Comparison of ENCODE assay signal across 1 cellular context in genomic region chr1:56456426-56457101, GRCh38.
A peak's percentile ranks its signal among the peaks of the same experiment; 100 is the strongest.
TF ChIP-seq lines count a peak whose summit lies in the region.

No MANE protein-coding gene starts in this region.

TF ChIP-seq in HepG2, 621 proteins besides CTCF, POLR2A, EP300 and RAD21 (continued from another document and continues in another):
- TF ChIP-seq STAT6 (CRISPR knock-in tag; IDR thresholded peaks at IDR 0.05; ENCODE audit: borderline replicate concordance) = no peak
- TF ChIP-seq MIER3 (CRISPR knock-in tag; IDR thresholded peaks at IDR 0.05; ENCODE audit: borderline replicate concordance) = no peak
- TF ChIP-seq ZNF569 (CRISPR knock-in tag; IDR thresholded peaks at IDR 0.05; ENCODE audit: borderline replicate concordance) = no peak
- TF ChIP-seq RORA (CRISPR knock-in tag; IDR thresholded peaks at IDR 0.05) = no peak
- no peak for TF ChIP-seq KDM1A (CRISPR knock-in tag; IDR thresholded peaks at IDR 0.05)
- no peak for TF ChIP-seq ZSCAN30 (CRISPR knock-in tag; IDR thresholded peaks at IDR 0.05)
- no peak for TF ChIP-seq ZNF7 (CRISPR knock-in tag; IDR thresholded peaks at IDR 0.05)
- TF ChIP-seq ZNF567 (CRISPR knock-in tag; IDR thresholded peaks at IDR 0.05; ENCODE audit: borderline replicate concordance) = no peak
- TF ChIP-seq NFE2L2 (IDR thresholded peaks at IDR 0.05; ENCODE audit: low read length) = no peak
- peak; percentile 57 for TF ChIP-seq POGZ (CRISPR knock-in tag; IDR thresholded peaks at IDR 0.05)
- no peak for TF ChIP-seq CENPT (CRISPR knock-in tag; IDR thresholded peaks at IDR 0.05; ENCODE audit: low read depth)
- no peak for TF ChIP-seq ZNF232 (CRISPR knock-in tag; IDR thresholded peaks at IDR 0.05; ENCODE audit: borderline replicate concordance)
- no peak for TF ChIP-seq ZNF589 (CRISPR knock-in tag; conservative IDR thresholded peaks at IDR 0.05)
- no peak for TF ChIP-seq IRF2 (CRISPR knock-in tag; IDR thresholded peaks at IDR 0.05)
- no peak for TF ChIP-seq ZNF646 (CRISPR knock-in tag; IDR thresholded peaks at IDR 0.05)
- no peak for TF ChIP-seq ZNF143 (CRISPR knock-in tag; IDR thresholded peaks at IDR 0.05)
- TF ChIP-seq RFXAP (CRISPR knock-in tag; IDR thresholded peaks at IDR 0.05; ENCODE audit: borderline replicate concordance) = no peak
- TF ChIP-seq PBX3 (CRISPR knock-in tag; IDR thresholded peaks at IDR 0.05; ENCODE audit: borderline replicate concordance) = no peak
- TF ChIP-seq, protein P1, sequence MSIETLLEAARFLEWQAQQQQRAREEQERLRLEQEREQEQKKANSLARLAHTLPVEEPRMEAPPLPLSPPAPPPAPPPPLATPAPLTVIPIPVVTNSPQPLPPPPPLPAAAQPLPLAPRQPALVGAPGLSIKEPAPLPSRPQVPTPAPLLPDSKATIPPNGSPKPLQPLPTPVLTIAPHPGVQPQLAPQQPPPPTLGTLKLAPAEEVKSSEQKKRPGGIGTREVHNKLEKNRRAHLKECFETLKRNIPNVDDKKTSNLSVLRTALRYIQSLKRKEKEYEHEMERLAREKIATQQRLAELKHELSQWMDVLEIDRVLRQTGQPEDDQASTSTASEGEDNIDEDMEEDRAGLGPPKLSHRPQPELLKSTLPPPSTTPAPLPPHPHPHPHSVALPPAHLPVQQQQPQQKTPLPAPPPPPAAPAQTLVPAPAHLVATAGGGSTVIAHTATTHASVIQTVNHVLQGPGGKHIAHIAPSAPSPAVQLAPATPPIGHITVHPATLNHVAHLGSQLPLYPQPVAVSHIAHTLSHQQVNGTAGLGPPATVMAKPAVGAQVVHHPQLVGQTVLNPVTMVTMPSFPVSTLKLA (IDR thresholded peaks at IDR 0.05) = no peak
- no peak for TF ChIP-seq RXRA (CRISPR knock-in tag; IDR thresholded peaks at IDR 0.05)
- no peak for TF ChIP-seq MED8 (CRISPR knock-in tag; IDR thresholded peaks at IDR 0.05; ENCODE audit: insufficient replicate concordance)
- peak; percentile 56; the same call in 1 of the 2 replicates for TF ChIP-seq CEBPB (IDR thresholded peaks at IDR 0.05; ENCODE audit: borderline replicate concordance, low read depth, low read length)
- TF ChIP-seq, protein P2, sequence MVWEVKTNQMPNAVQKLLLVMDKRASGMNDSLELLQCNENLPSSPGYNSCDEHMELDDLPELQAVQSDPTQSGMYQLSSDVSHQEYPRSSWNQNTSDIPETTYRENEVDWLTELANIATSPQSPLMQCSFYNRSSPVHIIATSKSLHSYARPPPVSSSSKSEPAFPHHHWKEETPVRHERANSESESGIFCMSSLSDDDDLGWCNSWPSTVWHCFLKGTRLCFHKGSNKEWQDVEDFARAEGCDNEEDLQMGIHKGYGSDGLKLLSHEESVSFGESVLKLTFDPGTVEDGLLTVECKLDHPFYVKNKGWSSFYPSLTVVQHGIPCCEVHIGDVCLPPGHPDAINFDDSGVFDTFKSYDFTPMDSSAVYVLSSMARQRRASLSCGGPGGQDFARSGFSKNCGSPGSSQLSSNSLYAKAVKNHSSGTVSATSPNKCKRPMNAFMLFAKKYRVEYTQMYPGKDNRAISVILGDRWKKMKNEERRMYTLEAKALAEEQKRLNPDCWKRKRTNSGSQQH (CRISPR knock-in tag; IDR thresholded peaks at IDR 0.05; ENCODE audit: low read depth) = no peak
- no peak for TF ChIP-seq HOXA9 (CRISPR knock-in tag; IDR thresholded peaks at IDR 0.05; ENCODE audit: borderline replicate concordance)
- no peak for TF ChIP-seq ZNF570 (CRISPR knock-in tag; IDR thresholded peaks at IDR 0.05; ENCODE audit: borderline replicate concordance)
- no peak for TF ChIP-seq CERS6 (CRISPR knock-in tag; IDR thresholded peaks at IDR 0.05)
- TF ChIP-seq ZNF296 (CRISPR knock-in tag; conservative IDR thresholded peaks at IDR 0.05) = no peak
- no peak for TF ChIP-seq ZNF3 (CRISPR knock-in tag; IDR thresholded peaks at IDR 0.05)
- TF ChIP-seq NFYB (CRISPR knock-in tag; IDR thresholded peaks at IDR 0.05) = no peak
- TF ChIP-seq, protein P3, sequence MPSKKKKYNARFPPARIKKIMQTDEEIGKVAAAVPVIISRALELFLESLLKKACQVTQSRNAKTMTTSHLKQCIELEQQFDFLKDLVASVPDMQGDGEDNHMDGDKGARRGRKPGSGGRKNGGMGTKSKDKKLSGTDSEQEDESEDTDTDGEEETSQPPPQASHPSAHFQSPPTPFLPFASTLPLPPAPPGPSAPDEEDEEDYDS (CRISPR knock-in tag; IDR thresholded peaks at IDR 0.05) = no peak
- no peak for TF ChIP-seq ZBTB8A (CRISPR knock-in tag; IDR thresholded peaks at IDR 0.05; ENCODE audit: borderline replicate concordance, low read depth)
- TF ChIP-seq ZNF546 (CRISPR knock-in tag; conservative IDR thresholded peaks at IDR 0.05) = no peak
- TF ChIP-seq ZNF816 (CRISPR knock-in tag; IDR thresholded peaks at IDR 0.05; ENCODE audit: borderline replicate concordance) = no peak
- no peak for TF ChIP-seq ZNF224 (CRISPR knock-in tag; IDR thresholded peaks at IDR 0.05)
- TF ChIP-seq ZKSCAN1 (IDR thresholded peaks at IDR 0.05; ENCODE audit: low read length) = peak; percentile 76; the same call in 1 of the 2 replicates
- TF ChIP-seq, protein P4, sequence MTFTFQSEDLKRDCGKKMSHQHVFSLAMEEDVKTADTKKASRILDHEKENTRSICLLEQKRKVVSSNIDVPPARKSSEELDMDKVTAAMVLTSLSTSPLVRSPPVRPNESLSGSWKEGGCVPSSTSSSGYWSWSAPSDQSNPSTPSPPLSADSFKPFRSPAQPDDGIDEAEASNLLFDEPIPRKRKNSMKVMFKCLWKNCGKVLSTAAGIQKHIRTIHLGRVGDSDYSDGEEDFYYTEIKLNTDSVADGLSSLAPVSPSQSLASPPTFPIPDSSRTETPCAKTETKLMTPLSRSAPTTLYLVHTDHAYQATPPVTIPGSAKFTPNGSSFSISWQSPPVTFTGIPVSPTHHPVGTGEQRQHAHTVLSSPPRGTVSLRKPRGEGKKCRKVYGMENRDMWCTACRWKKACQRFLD (CRISPR knock-in tag; IDR thresholded peaks at IDR 0.05; ENCODE audit: borderline replicate concordance) = no peak
- TF ChIP-seq RBAK (CRISPR knock-in tag; IDR thresholded peaks at IDR 0.05) = no peak
- TF ChIP-seq ZNF12 (CRISPR knock-in tag; IDR thresholded peaks at IDR 0.05) = no peak
- no peak for TF ChIP-seq NKX3-1 (CRISPR knock-in tag; IDR thresholded peaks at IDR 0.05)
- TF ChIP-seq HMGXB4 (CRISPR knock-in tag; IDR thresholded peaks at IDR 0.05; ENCODE audit: borderline replicate concordance in 1 of 2, low read depth in 1 of 2) = no peak
- TF ChIP-seq, protein P5, sequence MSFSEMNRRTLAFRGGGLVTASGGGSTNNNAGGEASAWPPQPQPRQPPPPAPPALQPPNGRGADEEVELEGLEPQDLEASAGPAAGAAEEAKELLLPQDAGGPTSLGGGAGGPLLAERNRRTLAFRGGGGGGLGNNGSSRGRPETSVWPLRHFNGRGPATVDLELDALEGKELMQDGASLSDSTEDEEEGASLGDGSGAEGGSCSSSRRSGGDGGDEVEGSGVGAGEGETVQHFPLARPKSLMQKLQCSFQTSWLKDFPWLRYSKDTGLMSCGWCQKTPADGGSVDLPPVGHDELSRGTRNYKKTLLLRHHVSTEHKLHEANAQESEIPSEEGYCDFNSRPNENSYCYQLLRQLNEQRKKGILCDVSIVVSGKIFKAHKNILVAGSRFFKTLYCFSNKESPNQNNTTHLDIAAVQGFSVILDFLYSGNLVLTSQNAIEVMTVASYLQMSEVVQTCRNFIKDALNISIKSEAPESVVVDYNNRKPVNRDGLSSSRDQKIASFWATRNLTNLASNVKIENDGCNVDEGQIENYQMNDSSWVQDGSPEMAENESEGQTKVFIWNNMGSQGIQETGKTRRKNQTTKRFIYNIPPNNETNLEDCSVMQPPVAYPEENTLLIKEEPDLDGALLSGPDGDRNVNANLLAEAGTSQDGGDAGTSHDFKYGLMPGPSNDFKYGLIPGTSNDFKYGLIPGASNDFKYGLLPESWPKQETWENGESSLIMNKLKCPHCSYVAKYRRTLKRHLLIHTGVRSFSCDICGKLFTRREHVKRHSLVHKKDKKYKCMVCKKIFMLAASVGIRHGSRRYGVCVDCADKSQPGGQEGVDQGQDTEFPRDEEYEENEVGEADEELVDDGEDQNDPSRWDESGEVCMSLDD (CRISPR knock-in tag; IDR thresholded peaks at IDR 0.05; ENCODE audit: borderline replicate concordance) = no peak
- no peak for TF ChIP-seq ZNF605 (CRISPR knock-in tag; IDR thresholded peaks at IDR 0.05)
